1 cellular context compared by ENCODE assay signal in genomic region chr9:107738789-107739188, GRCh38.
TF ChIP-seq lines count a peak whose summit lies in the region.

No MANE protein-coding gene starts in this region.

TF ChIP-seq in H1, 55 proteins besides CTCF, POLR2A, EP300 and RAD21:
- no peak for TF ChIP-seq SIN3A (conservative IDR thresholded peaks at IDR 0.05 in 1 of 2, IDR thresholded peaks at IDR 0.05 in 1 of 2; ENCODE audit: low read depth in 1 of 2, low read length in 2 of 2)
- TF ChIP-seq RXRA (IDR thresholded peaks at IDR 0.05; ENCODE audit: insufficient read depth, low read depth, low read length) = no peak
- no peak for TF ChIP-seq HDAC6 (IDR thresholded peaks at IDR 0.05; ENCODE audit: low read depth, low read length)
- TF ChIP-seq GABPA (IDR thresholded peaks at IDR 0.05; ENCODE audit: borderline replicate concordance, insufficient read depth, low read length) = no peak
TF ChIP-seq in H1: peak in this region for 0.
